Comparison of ENCODE assay signal across 19 cellular contexts in the genomic region with DNA sequence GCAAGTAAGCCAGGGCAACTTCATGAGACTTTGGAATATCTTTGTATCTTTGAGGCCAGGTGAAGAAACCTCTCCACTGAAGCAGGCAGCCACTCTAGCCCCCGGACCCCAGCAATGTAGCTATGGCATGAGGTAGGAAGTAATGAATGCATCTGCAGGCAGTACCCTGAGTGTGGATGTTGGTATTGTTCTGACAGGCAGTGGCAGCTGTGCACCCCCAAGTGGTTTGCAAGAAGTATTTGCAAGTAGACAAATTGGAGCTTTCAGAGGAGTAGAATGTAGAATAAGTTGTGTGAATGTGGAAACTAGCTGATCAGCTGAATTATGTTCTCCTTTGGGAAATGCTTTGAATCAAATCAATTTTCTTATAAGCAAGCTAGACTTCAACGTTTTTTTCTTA.
A peak's percentile ranks its signal among the peaks of the same experiment; 100 is the strongest.
DNase-seq lines count a peak whose midpoint lies in the region; ATAC-seq, FAIRE-seq and TF ChIP-seq lines count a peak whose summit lies in the region.
"Had no signal": no experiment of that assay in that cellular context is flagged by ENCODE, and none has a peak within 500 bp of the region (broad histone marks: within the 10 kb centered on the region; RNA-seq: fewer than 3 reads in every experiment).

No MANE protein-coding gene starts in this region.

- TF ChIP-seq CTCF in MCF 10A (IDR thresholded peaks at IDR 0.05; ENCODE audit: unreplicated experiment) (no peak), breast epithelium (IDR thresholded peaks at IDR 0.05) (no peak), OCI-LY3 (IDR thresholded peaks at IDR 0.05; ENCODE audit: low read depth, low read length) (peak; percentile 33; the same call in 1 of the 2 replicates), H1 (IDR thresholded peaks at IDR 0.05; ENCODE audit: control extremely low read depth in 1 of 3, insufficient read depth in 1 of 3, low read depth in 1 of 3, low read length in 3 of 3) (peak; percentile 8 to 31 (median 15)), neural cell (IDR thresholded peaks at IDR 0.05; ENCODE audit: poor library complexity, severe bottlenecking) (no peak)

- H3K4me3 Mint-ChIP-seq in MCF 10A (ENCODE audit: unreplicated experiment), result no peak overlapping the region
- H3K4me3 Mint-ChIP-seq: neural crest cell had no signal

- DNase-seq in MCF 10A (ENCODE audit: unreplicated experiment) (peak; percentile 20), breast epithelium (ENCODE audit: low spot score in 2 of 2) (no peak), H1 (ENCODE audit: low read depth in 1 of 2, low spot score in 2 of 2) (no peak), NCI-H1417 treated with DMSO at 0.1 percent for 48 hours (lab: John Stamatoyannopoulos, UW) (no peak), NCI-H2081 (lab: John Stamatoyannopoulos, UW) (no peak)
- DNase-seq: activated CD4-positive, CD25-positive, alpha-beta regulatory T cell; activated gamma-delta T cell; anterior cingulate cortex; cortex of kidney; GM23248; lower lobe of right lung; NCI-H1105 treated with DMSO at 0.1 percent for 48 hours; NCI-H345; stimulated activated CD4-positive, alpha-beta T cell treated with anti-CD3 and anti-CD28 coated beads, Interleukin-4, amount 100 ng/mL, for 1 hour had no signal

- peaks cover 17% of the 10 kb centered on the region for H3K27me3 Mint-ChIP-seq in MCF 10A (ENCODE audit: insufficient read depth, unreplicated experiment)

- H3K36me3 Mint-ChIP-seq in MCF 10A (ENCODE audit: insufficient read depth, unreplicated experiment), result no peaks in the 10 kb centered on the region

- H2AFZ ChIP-seq in OCI-LY3 (ENCODE audit: low read depth, low read length), result no peak overlapping the region
- H2AFZ ChIP-seq in H1 (ENCODE audit: low read length), result no peak overlapping the region
- H2AFZ ChIP-seq in neural cell (ENCODE audit: low read depth, low read length), result no peak overlapping the region
- H2AFZ ChIP-seq: GM23248 had no signal

- H2BK5ac ChIP-seq in H1 (ENCODE audit: low read depth, low read length), result no peak overlapping the region

- intact Hi-C loops in MCF 10A (cut with micrococcal nuclease), result no loop called here
- intact Hi-C loops in breast epithelium (cut with DNase I; ENCODE audit: low total_unique reads), result loop anchor here (5.0 kb wide), 1 partner anchor 202 kb away; no protein-coding TSS in a partner anchor

- no peaks in the 10 kb centered on the region for H4K20me1 ChIP-seq in OCI-LY3 (ENCODE audit: insufficient read depth, low read length)
- H4K20me1 ChIP-seq in H1 (replicated peaks in 1 of 2; ENCODE audit: control insufficient read depth in 1 of 2, insufficient read depth in 2 of 2, low read length in 2 of 2), result no peaks in the 10 kb centered on the region
- no peaks in the 10 kb centered on the region for H4K20me1 ChIP-seq in neural cell (ENCODE audit: insufficient read depth)

- H2AK5ac ChIP-seq in H1 (ENCODE audit: low read depth, low read length), result no peak overlapping the region

- no peaks in the 10 kb centered on the region for H3K4me1 ChIP-seq in breast epithelium
- no peaks in the 10 kb centered on the region for H3K4me1 ChIP-seq in OCI-LY3 (ENCODE audit: low read length)
- H3K4me1 ChIP-seq in H1 (replicated peaks in 1 of 4; ENCODE audit: control insufficient read depth in 3 of 4, insufficient read depth in 4 of 4, low read length in 3 of 4), result no peaks in the 10 kb centered on the region
- H3K4me1 ChIP-seq: lower lobe of right lung had no signal

- CTCF ChIA-PET in MCF 10A (lab: Yijun Ruan, JAX) (interaction anchor here (0.6 to 1.3 kb wide), 7 partner anchors 16 to 347 kb away, joined by 3 to 6 read pairs (median 3); no protein-coding TSS in a partner anchor), H1 (lab: Charles Lee; ENCODE audit: partially characterized antibody) (interaction anchor here (0.6 to 1.3 kb wide), 6 partner anchors 9 to 353 kb away, joined by 3 to 4 read pairs (median 3); no protein-coding TSS in a partner anchor)

- H3K4me2 ChIP-seq in OCI-LY3 (ENCODE audit: low read length), result no peak overlapping the region
- H3K4me2 ChIP-seq in H1 (ENCODE audit: insufficient read depth in 1 of 2, low read depth in 2 of 2, low read length in 2 of 2), result no peak overlapping the region
- H3K4me2 ChIP-seq in neural cell (ENCODE audit: low read length), result no peak overlapping the region

- H2BK15ac ChIP-seq in H1 (ENCODE audit: low read length), result no peak overlapping the region

- H3K4me3 ChIP-seq in breast epithelium, result no peak overlapping the region
- no peak overlapping the region for H3K4me3 ChIP-seq in OCI-LY3 (ENCODE audit: low read length)
- no peak overlapping the region for H3K4me3 ChIP-seq in H1 (ENCODE audit: extremely low read depth in 1 of 4, insufficient read depth in 2 of 4, low read depth in 3 of 4, low read length in 4 of 4)
- H3K4me3 ChIP-seq in neural cell (ENCODE audit: low read length), result no peak overlapping the region
- H3K4me3 ChIP-seq: GM23248, lower lobe of right lung, thoracic aorta had no signal

- H4K91ac ChIP-seq in H1 (replicated peaks; ENCODE audit: insufficient read length, low read length), result no peak overlapping the region

- no peaks in the 10 kb centered on the region for H3F3A ChIP-seq in neural cell (ENCODE audit: insufficient read depth, low read length, poor library complexity, severe bottlenecking)

- no TSS peak for BruUV-seq in MCF 10A (replicated peaks; lab: Mats Ljungman, UMichigan)

- no peaks in the 10 kb centered on the region for H3K9me3 Mint-ChIP-seq in MCF 10A (ENCODE audit: unreplicated experiment)
- H3K9me3 Mint-ChIP-seq: neural crest cell had no signal

- FAIRE-seq in H1 (lab: Jason Lieb, UNC), result no peak

- H3K56ac ChIP-seq in H1 (replicated peaks; ENCODE audit: insufficient read length, low read depth, low read length), result no peak overlapping the region

- H3K27ac Mint-ChIP-seq in MCF 10A (ENCODE audit: low read depth, unreplicated experiment), result no peak overlapping the region

- H3K79me2 ChIP-seq in OCI-LY3 (ENCODE audit: low read length) (no peaks in the 10 kb centered on the region), H1 (ENCODE audit: control insufficient read depth in 1 of 2, insufficient read depth in 2 of 2, low read length in 2 of 2) (no peaks in the 10 kb centered on the region), neural cell (replicated peaks; ENCODE audit: insufficient read depth, low read length) (no peaks in the 10 kb centered on the region)

- TF ChIP-seq POLR2A in breast epithelium (IDR thresholded peaks at IDR 0.05) (no peak), H1 (IDR thresholded peaks at IDR 0.05; ENCODE audit: control extremely low read depth in 1 of 2, low read depth in 2 of 2, low read length in 2 of 2) (no peak)

- H4K8ac ChIP-seq in H1 (ENCODE audit: extremely low read depth, insufficient read depth, low read length), result no peak overlapping the region

- TF ChIP-seq RAD21 in H1 (IDR thresholded peaks at IDR 0.05 in 1 of 2, conservative IDR thresholded peaks at IDR 0.05 in 1 of 2; ENCODE audit: low read depth in 2 of 2, low read length in 2 of 2) (peak; percentile 59 to 61), neural cell (conservative IDR thresholded peaks at IDR 0.05) (peak; percentile 16)

- H3K79me1 ChIP-seq in H1 (ENCODE audit: low read depth, low read length), result no peaks in the 10 kb centered on the region

- H3K9ac ChIP-seq in OCI-LY3 (ENCODE audit: low read length), result no peak overlapping the region
- no peak overlapping the region for H3K9ac ChIP-seq in H1 (replicated peaks in 1 of 4; ENCODE audit: extremely low read depth in 1 of 4, low read depth in 3 of 4, low read length in 3 of 4)
- H3K9ac ChIP-seq in neural cell (ENCODE audit: low read length), result no peak overlapping the region
- H3K9ac ChIP-seq: GM23248 had no signal

- no peak overlapping the region for H3K23ac ChIP-seq in H1 (ENCODE audit: insufficient read length)

- no peaks in the 10 kb centered on the region for H3K23me2 ChIP-seq in H1 (ENCODE audit: low read depth, low read length)

- H3K27ac ChIP-seq in breast epithelium (no peak overlapping the region), OCI-LY3 (ENCODE audit: low read length) (no peak overlapping the region), H1 (ENCODE audit: low read depth, low read length) (no peak overlapping the region), neural cell (ENCODE audit: low read length) (no peak overlapping the region)
- H3K27ac ChIP-seq: GM23248, lower lobe of right lung, thoracic aorta had no signal

- WGBS in H1 (ENCODE audit: extremely low coverage in 1 of 2, insufficient coverage in 1 of 2, insufficient read length in 1 of 2, insufficient replicate concordance in 2 of 2, low coverage in 1 of 2, low lambda C conversion rate in 2 of 2, missing lambda C conversion rate in 1 of 2), 2 experiments, result 80% methylated on average over 2 of the region's 2 CpGs; no CpG with 5 or more reads in 1 of the 2 experiments

- no peak overlapping the region for H3K18ac ChIP-seq in H1 (ENCODE audit: extremely low read depth, low read length)

- TF ChIP-seq EP300 in H1 (IDR thresholded peaks at IDR 0.05; ENCODE audit: borderline replicate concordance in 1 of 2, low read depth in 2 of 2, low read length in 2 of 2) (no peak), neural cell (conservative IDR thresholded peaks at IDR 0.05; ENCODE audit: poor library complexity, severe bottlenecking) (no peak)

- POLR2A ChIA-PET in MCF 10A (lab: Yijun Ruan, JAX), result no interaction called here
- POLR2A ChIA-PET in H1 (lab: Charles Lee; ENCODE audit: partially characterized antibody), result no interaction called here

- no peak overlapping the region for H2BK120ac ChIP-seq in H1 (replicated peaks; ENCODE audit: low read depth, low read length)

- no peak overlapping the region for H2BK20ac ChIP-seq in H1 (ENCODE audit: low read length)

- H4K5ac ChIP-seq in H1 (ENCODE audit: insufficient read length, low read depth, low read length), result no peak overlapping the region

- H3K9me3 ChIP-seq in breast epithelium (no peaks in the 10 kb centered on the region), OCI-LY3 (ENCODE audit: insufficient read depth, low read length) (no peaks in the 10 kb centered on the region), H1 (ENCODE audit: insufficient read depth in 2 of 2, low read depth in 1 of 2, low read length in 1 of 2) (no peaks in the 10 kb centered on the region), neural cell (ENCODE audit: low read length) (no peaks in the 10 kb centered on the region)
- H3K9me3 ChIP-seq: lower lobe of right lung, thoracic aorta had no signal

- H3K36me3 ChIP-seq in breast epithelium (no peaks in the 10 kb centered on the region), OCI-LY3 (replicated peaks; ENCODE audit: low read depth, low read length) (no peaks in the 10 kb centered on the region), H1 (ENCODE audit: control insufficient read depth in 2 of 4, insufficient read depth in 4 of 4, low read length in 3 of 4) (no peaks in the 10 kb centered on the region), neural cell (ENCODE audit: insufficient read depth, low read length) (no peaks in the 10 kb centered on the region)
- H3K36me3 ChIP-seq: lower lobe of right lung, thoracic aorta had no signal

- ATAC-seq in GM18868 (IDR thresholded peaks at IDR 0.05; ENCODE audit: unreplicated experiment), result no peak
- ATAC-seq: lower lobe of right lung had no signal

- H3K4ac ChIP-seq in H1 (replicated peaks; ENCODE audit: insufficient read length, low read depth, low read length), result no peak overlapping the region

- H2BK12ac ChIP-seq in H1 (ENCODE audit: low read depth, low read length), result no peak overlapping the region

- no peak overlapping the region for H3K14ac ChIP-seq in H1 (ENCODE audit: insufficient read length)

- H3K9me2 ChIP-seq in neural cell (ENCODE audit: insufficient read depth, low read length), result no peaks in the 10 kb centered on the region

- no peaks in the 10 kb centered on the region for H3K4me1 Mint-ChIP-seq in MCF 10A (ENCODE audit: insufficient read depth, unreplicated experiment)
- H3K4me1 Mint-ChIP-seq: neural crest cell had no signal

- no peaks in the 10 kb centered on the region for H3K27me3 ChIP-seq in breast epithelium
- H3K27me3 ChIP-seq in OCI-LY3 (ENCODE audit: low read depth, low read length), result no peaks in the 10 kb centered on the region
- no peaks in the 10 kb centered on the region for H3K27me3 ChIP-seq in H1 (replicated peaks in 1 of 4; ENCODE audit: control insufficient read depth in 3 of 4, extremely low read depth in 1 of 4, insufficient read depth in 3 of 4, low read length in 3 of 4)
- H3K27me3 ChIP-seq in neural cell (ENCODE audit: insufficient read depth, low read depth, low read length), result no peaks in the 10 kb centered on the region

Comparison
In these comparisons a context has a peak if more than half of its experiments do, and no peak if none do; other contexts are left out.
1. CTCF ChIP-seq: peak in OCI-LY3 (single experiment) and H1 (3 of 3); none in MCF 10A (single experiment), breast epithelium (0 of 3) and neural cell (single experiment).